ENCODE assay signal across 34 cellular contexts in the genomic region with DNA sequence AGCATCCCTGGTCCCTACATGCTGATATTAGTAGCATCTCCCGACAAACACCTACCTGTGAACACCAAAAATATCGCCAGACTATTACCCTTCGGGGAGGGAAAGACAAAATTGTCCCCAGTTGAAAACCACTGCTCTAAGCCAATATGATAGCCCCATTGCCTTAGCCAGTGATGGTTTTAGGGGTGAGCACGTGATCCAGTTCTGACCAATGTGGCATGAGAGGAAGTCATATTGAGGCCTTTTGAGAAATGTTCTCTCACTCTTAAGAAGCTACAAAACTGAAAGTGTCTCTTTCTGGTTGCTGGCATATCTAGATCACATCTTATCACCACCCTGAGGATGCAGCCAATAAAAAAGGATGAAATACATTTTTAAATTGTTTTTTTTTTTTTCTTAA.
"Had no signal": no experiment of that assay in that cellular context is flagged by ENCODE, and none has a peak within 500 bp of the region (broad histone marks: within the 10 kb centered on the region; RNA-seq: fewer than 3 reads in every experiment).

No MANE protein-coding gene starts in this region.

- H3K36me3 ChIP-seq: MG63, SJCRH30 had no signal

- H3K9me3 ChIP-seq: MG63, SJCRH30 had no signal

- DNase-seq: Kasumi-1, MG63, NCI-H1048, NCI-H1092 treated with DMSO at 0.1 percent for 48 hours, NCI-H1105 treated with DMSO at 0.1 percent for 48 hours, NCI-H1417, NCI-H1436, NCI-H146, NCI-H1694, NCI-H187, NCI-H1930, NCI-H2029 treated with DMSO at 0.1 percent for 48 hours, NCI-H2081 treated with DMSO at 0.1 percent for 48 hours, NCI-H2107, NCI-H2171, NCI-H226, NCI-H446 treated with DMSO at 0.1 percent for 48 hours, NCI-H510A, NCI-H524, NCI-H526, NCI-H69, NCI-H748 treated with DMSO at 0.1 percent for 48 hours, NCI-H82, PC-9, SHP77, SIG-M5, SJCRH30, T-cell had no signal

- FAIRE-seq: RCC 7860 had no signal

- H3K4me1 ChIP-seq: SJCRH30 had no signal

- ATAC-seq: Panc1, Right ventricle myocardium inferior, SK-N-SH treated with all-trans-retinoic acid at 6 μM for 48 hours, T-cell had no signal

- H3K27me3 ChIP-seq: SJCRH30 had no signal

- H2AFZ ChIP-seq: PC-9 had no signal

- H3K4me2 ChIP-seq: PC-9 had no signal

- H3K27ac ChIP-seq: PC-9, RWPE1, SJCRH30, SK-N-MC had no signal

- H3K4me3 ChIP-seq: MG63, PC-9, SJCRH30, SK-N-MC had no signal
